ENCODE assay signal across 23 cellular contexts in genomic region chr1:76697361-76697760, GRCh38.
"Had no signal": no experiment of that assay in that cellular context is flagged by ENCODE, and none has a peak within 500 bp of the region (broad histone marks: within the 10 kb centered on the region; RNA-seq: fewer than 3 reads in every experiment).

No MANE protein-coding gene starts in this region.

- H3K4me1 ChIP-seq: left lung, lower lobe of right lung, pancreas, prostate gland, suprapubic skin, upper lobe of right lung had no signal

- DNase-seq: islet precursor cell; kidney glomerular epithelial cell; left cardiac atrium; left lung; lower lobe of right lung; mammary epithelial cell; mesenchymal stem cell; naive thymus-derived CD8-positive, alpha-beta T cell; nucleus accumbens; pancreas; posterior cingulate gyrus; retina; right cardiac atrium; stimulated activated CD4-positive, alpha-beta T cell treated with anti-CD3 and anti-CD28 coated beads, Interleukin-4, amount 100 ng/mL, for 24 hours; stimulated activated naive CD4-positive, alpha-beta T cell; tibial artery; trophoblast cell; upper lobe of right lung had no signal

- H3K9me3 ChIP-seq: pancreas, prostate gland, thoracic aorta, upper lobe of right lung had no signal

- H3K27me3 ChIP-seq: hepatocyte, left lung, pancreas, suprapubic skin, tibial artery, upper lobe of right lung had no signal

- H3K4me3 ChIP-seq: hepatocyte, left lung, lower lobe of right lung, pancreas, prostate gland, skin epidermis, suprapubic skin, thoracic aorta, tibial artery, upper lobe of right lung had no signal

- H3K27ac ChIP-seq: hepatocyte, left lung, lower lobe of right lung, pancreas, prostate gland, skin epidermis, suprapubic skin, thoracic aorta, tibial artery, upper lobe of right lung had no signal

- H3K36me3 ChIP-seq: left lung, lower lobe of right lung, pancreas, prostate gland, suprapubic skin, thoracic aorta, tibial artery, upper lobe of right lung had no signal
